ENCODE assay signal across 1 cellular context in the genomic region with DNA sequence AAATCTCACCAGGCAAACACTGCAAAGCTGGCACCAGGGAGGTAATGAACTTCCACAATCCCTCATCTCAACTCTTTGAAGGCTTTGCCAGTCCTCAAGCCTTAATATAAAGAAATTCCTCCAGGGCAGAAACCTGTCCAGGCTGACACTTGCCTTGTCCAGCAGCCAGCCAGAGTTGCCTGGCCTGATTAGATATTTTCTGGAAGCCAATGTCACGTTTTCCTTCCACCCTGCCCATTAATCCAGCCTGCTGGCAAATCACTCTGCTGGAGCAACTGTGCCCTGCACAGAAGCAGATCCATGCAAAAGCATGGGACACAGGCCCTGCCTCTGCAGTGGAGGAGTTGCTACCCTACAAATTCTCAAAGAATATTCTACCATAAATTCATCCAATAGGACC.
TF ChIP-seq lines count a peak whose summit lies in the region.

No MANE protein-coding gene starts in this region.

TF ChIP-seq in SK-N-SH treated with all-trans-retinoic acid at 6 μM for 48 hours, 23 proteins besides CTCF, POLR2A, EP300 and RAD21 (continued from another document):
- TF ChIP-seq, protein P1, sequence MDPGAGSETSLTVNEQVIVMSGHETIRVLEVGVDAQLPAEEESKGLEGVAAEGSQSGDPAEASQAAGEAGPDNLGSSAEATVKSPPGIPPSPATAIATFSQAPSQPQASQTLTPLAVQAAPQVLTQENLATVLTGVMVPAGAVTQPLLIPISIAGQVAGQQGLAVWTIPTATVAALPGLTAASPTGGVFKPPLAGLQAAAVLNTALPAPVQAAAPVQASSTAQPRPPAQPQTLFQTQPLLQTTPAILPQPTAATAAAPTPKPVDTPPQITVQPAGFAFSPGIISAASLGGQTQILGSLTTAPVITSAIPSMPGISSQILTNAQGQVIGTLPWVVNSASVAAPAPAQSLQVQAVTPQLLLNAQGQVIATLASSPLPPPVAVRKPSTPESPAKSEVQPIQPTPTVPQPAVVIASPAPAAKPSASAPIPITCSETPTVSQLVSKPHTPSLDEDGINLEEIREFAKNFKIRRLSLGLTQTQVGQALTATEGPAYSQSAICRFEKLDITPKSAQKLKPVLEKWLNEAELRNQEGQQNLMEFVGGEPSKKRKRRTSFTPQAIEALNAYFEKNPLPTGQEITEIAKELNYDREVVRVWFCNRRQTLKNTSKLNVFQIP (CRISPR knock-in tag; IDR thresholded peaks at IDR 0.05; ENCODE audit: borderline replicate concordance, low read depth), result no peak
- TF ChIP-seq, protein P2, sequence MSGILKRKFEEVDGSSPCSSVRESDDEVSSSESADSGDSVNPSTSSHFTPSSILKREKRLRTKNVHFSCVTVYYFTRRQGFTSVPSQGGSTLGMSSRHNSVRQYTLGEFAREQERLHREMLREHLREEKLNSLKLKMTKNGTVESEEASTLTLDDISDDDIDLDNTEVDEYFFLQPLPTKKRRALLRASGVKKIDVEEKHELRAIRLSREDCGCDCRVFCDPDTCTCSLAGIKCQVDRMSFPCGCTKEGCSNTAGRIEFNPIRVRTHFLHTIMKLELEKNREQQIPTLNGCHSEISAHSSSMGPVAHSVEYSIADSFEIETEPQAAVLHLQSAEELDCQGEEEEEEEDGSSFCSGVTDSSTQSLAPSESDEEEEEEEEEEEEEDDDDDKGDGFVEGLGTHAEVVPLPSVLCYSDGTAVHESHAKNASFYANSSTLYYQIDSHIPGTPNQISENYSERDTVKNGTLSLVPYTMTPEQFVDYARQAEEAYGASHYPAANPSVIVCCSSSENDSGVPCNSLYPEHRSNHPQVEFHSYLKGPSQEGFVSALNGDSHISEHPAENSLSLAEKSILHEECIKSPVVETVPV (CRISPR knock-in tag; IDR thresholded peaks at IDR 0.05), result no peak
- TF ChIP-seq ZNF565 (CRISPR knock-in tag; conservative IDR thresholded peaks at IDR 0.05; ENCODE audit: low read depth) (no peak), ISL1 (CRISPR knock-in tag; IDR thresholded peaks at IDR 0.05) (no peak), TOX (CRISPR knock-in tag; IDR thresholded peaks at IDR 0.05; ENCODE audit: borderline replicate concordance) (no peak), ZFP3 (CRISPR knock-in tag; IDR thresholded peaks at IDR 0.05) (no peak), OSR1 (CRISPR knock-in tag; IDR thresholded peaks at IDR 0.05) (no peak), RARB (CRISPR knock-in tag; IDR thresholded peaks at IDR 0.05) (no peak), CSDC2 (CRISPR knock-in tag; IDR thresholded peaks at IDR 0.05) (no peak), ZNF8 (CRISPR knock-in tag; IDR thresholded peaks at IDR 0.05) (no peak), ARNTL (CRISPR knock-in tag; IDR thresholded peaks at IDR 0.05; ENCODE audit: borderline replicate concordance, low read depth) (no peak)
